ENCODE assay signal across 28 cellular contexts in genomic region chr13:84910423-84910822, GRCh38.
"Had no signal": no experiment of that assay in that cellular context is flagged by ENCODE, and none has a peak within 500 bp of the region (broad histone marks: within the 10 kb centered on the region; RNA-seq: fewer than 3 reads in every experiment).

No MANE protein-coding gene starts in this region.

- H3K9ac ChIP-seq: neural progenitor cell, parathyroid adenoma had no signal

- H3K27ac ChIP-seq: neural progenitor cell, ovary, parathyroid adenoma, psoas muscle, right lobe of liver, sigmoid colon, stomach, thoracic aorta, thyroid gland, tibial nerve, upper lobe of left lung, vagina had no signal

- DNase-seq: natural killer cell; occipital lobe; ovary; posterior cingulate gyrus; psoas muscle; right cardiac atrium; right lobe of liver; sigmoid colon; small intestine; stimulated activated CD4-positive, alpha-beta T cell treated with anti-CD3 and anti-CD28 coated beads, Interleukin-15, amount 100 ng/mL, for 24 hours; stimulated activated CD4-positive, alpha-beta T cell treated with anti-CD3 and anti-CD28 coated beads, Interleukin-2, amount 100 ng/mL, for 24 hours; stimulated activated CD4-positive, alpha-beta T cell treated with anti-CD3 and anti-CD28 coated beads, Interleukin-2, amount 100 ng/mL, for 48 hours; stimulated activated CD4-positive, alpha-beta T cell treated with anti-CD3 and anti-CD28 coated beads, Interleukin-4, amount 100 ng/mL, for 24 hours; stimulated activated naive B cell treated with anti-CD40 and anti-IgM and Interleukin-4, amounts not matched to agents 10 μg/mL and 1 μg/mL and 100 μg/mL, for 72 hours; stimulated activated naive CD4-positive, alpha-beta T cell treated with Interleukin-2 at 50 U/mL for 16 hours; stomach; thyroid gland; trophoblast cell; upper lobe of left lung had no signal

- H3K4me3 Mint-ChIP-seq: natural killer cell; nephron; neural progenitor cell; stimulated activated effector memory CD8-positive, alpha-beta T cell treated with anti-CD3 and anti-CD28 coated beads, Interleukin-12 subunit alpha, Interleukin-12 subunit beta, amount 100 ng/mL, for 72 hours; stimulated activated naive B cell treated with anti-CD40 and anti-IgM and Interleukin-4, amounts not matched to agents 10 μg/mL and 1 μg/mL and 100 μg/mL, for 72 hours; stimulated activated naive CD8-positive, alpha-beta T cell treated with anti-CD3 and anti-CD28 coated beads, Interleukin-15, Interleukin-2, amounts not matched to agents 100 ng/mL and 50 ng/mL, for 24 hours had no signal

- H3K27ac Mint-ChIP-seq: natural killer cell; nephron; neural progenitor cell; progenitor cell of endocrine pancreas; stimulated activated effector memory CD8-positive, alpha-beta T cell treated with anti-CD3 and anti-CD28 coated beads, Interleukin-12 subunit alpha, Interleukin-12 subunit beta, amount 100 ng/mL, for 72 hours; stimulated activated naive B cell treated with anti-CD40 and anti-IgM and Interleukin-4, amounts not matched to agents 10 μg/mL and 1 μg/mL and 100 μg/mL, for 72 hours; stimulated activated naive CD8-positive, alpha-beta T cell treated with anti-CD3 and anti-CD28 coated beads, Interleukin-15, Interleukin-2, amounts not matched to agents 100 ng/mL and 50 ng/mL, for 24 hours had no signal

- H2AFZ ChIP-seq: neural progenitor cell, parathyroid adenoma had no signal

- H3K9me3 Mint-ChIP-seq: neural progenitor cell; stimulated activated effector memory CD8-positive, alpha-beta T cell treated with anti-CD3 and anti-CD28 coated beads, Interleukin-12 subunit alpha, Interleukin-12 subunit beta, amount 100 ng/mL, for 72 hours had no signal

- H3K27me3 ChIP-seq: neural progenitor cell, ovary, right lobe of liver, sigmoid colon, stomach, thyroid gland, tibial nerve, upper lobe of left lung, vagina had no signal

- H3K27me3 Mint-ChIP-seq: progenitor cell of endocrine pancreas; stimulated activated naive B cell treated with anti-CD40 and anti-IgM and Interleukin-4, amounts not matched to agents 10 μg/mL and 1 μg/mL and 100 μg/mL, for 72 hours; stimulated activated naive CD8-positive, alpha-beta T cell treated with anti-CD3 and anti-CD28 coated beads, Interleukin-15, Interleukin-2, amounts not matched to agents 100 ng/mL and 50 ng/mL, for 24 hours had no signal

- H3K79me2 ChIP-seq: parathyroid adenoma had no signal

- H3K4me1 Mint-ChIP-seq: natural killer cell; nephron; neural progenitor cell; stimulated activated effector memory CD8-positive, alpha-beta T cell treated with anti-CD3 and anti-CD28 coated beads, Interleukin-12 subunit alpha, Interleukin-12 subunit beta, amount 100 ng/mL, for 72 hours; stimulated activated naive B cell treated with anti-CD40 and anti-IgM and Interleukin-4, amounts not matched to agents 10 μg/mL and 1 μg/mL and 100 μg/mL, for 72 hours had no signal

- H3K4me2 ChIP-seq: neural progenitor cell had no signal

- H3K36me3 Mint-ChIP-seq: natural killer cell; neural progenitor cell; stimulated activated effector memory CD8-positive, alpha-beta T cell treated with anti-CD3 and anti-CD28 coated beads, Interleukin-12 subunit alpha, Interleukin-12 subunit beta, amount 100 ng/mL, for 72 hours; stimulated activated naive B cell treated with anti-CD40 and anti-IgM and Interleukin-4, amounts not matched to agents 10 μg/mL and 1 μg/mL and 100 μg/mL, for 72 hours had no signal

- H3K4me1 ChIP-seq: neural progenitor cell, parathyroid adenoma, psoas muscle, right lobe of liver, sigmoid colon, stomach, thyroid gland, tibial nerve, upper lobe of left lung, vagina had no signal

- H3K4me3 ChIP-seq: neural progenitor cell, ovary, psoas muscle, right lobe of liver, sigmoid colon, stomach, thoracic aorta, thyroid gland, tibial nerve, upper lobe of left lung, vagina had no signal

- ATAC-seq: natural killer cell; psoas muscle; right cardiac atrium; right lobe of liver; stimulated activated effector memory CD8-positive, alpha-beta T cell treated with anti-CD3 and anti-CD28 coated beads, Interleukin-12 subunit alpha, Interleukin-12 subunit beta, amount 100 ng/mL, for 72 hours; stimulated activated naive B cell treated with anti-CD40 and anti-IgM and Interleukin-4, amounts not matched to agents 10 μg/mL and 1 μg/mL and 100 μg/mL, for 72 hours had no signal

- H3K36me3 ChIP-seq: neural progenitor cell, ovary, right lobe of liver, sigmoid colon, stomach, thoracic aorta, thyroid gland, tibial nerve, upper lobe of left lung, vagina had no signal

- H3K9me3 ChIP-seq: ovary, psoas muscle, right lobe of liver, sigmoid colon, stomach, thoracic aorta, thyroid gland, tibial nerve, upper lobe of left lung, vagina had no signal
